ENCODE assay signal across 1 cellular context in the genomic region with DNA sequence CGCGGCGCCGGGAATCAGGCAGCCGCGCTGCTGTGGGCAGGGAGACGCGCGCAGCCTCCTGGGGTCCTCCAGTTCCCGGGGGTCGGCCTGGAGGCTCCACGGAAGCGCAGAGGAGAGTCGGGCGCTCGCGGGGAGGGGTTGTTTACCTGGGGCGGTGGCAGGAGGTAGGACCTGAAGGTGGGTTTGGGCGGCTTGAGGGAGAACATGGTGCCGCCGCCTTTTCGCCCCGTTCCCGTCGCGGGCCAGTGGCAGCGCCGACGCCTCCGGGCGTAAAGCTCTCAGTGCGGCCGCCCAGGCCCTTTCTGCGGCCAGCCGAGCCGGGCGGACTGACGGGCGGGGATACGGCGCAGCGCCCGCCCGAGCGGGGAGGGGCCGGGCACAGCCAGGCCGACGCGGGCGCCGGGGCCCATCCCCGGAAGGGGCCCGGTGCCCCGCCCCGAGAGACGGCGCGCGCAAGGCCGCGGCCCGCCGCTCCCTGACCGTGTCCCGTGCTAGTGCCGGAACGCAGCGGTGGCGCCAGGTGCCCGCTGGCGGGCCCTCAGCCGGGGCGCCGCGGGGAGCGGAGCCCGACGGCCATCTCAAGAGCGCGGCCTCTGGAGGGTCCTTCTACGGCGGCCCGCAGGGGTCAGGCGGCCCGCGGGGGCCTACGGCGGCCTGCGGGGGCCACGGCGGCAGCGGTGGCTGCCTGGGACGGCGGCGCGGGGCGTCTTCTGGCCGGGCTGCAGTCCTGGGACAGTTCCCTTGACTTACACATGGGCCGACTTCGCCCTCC.
TF ChIP-seq lines count a peak whose summit lies in the region.

A gene with protein sequence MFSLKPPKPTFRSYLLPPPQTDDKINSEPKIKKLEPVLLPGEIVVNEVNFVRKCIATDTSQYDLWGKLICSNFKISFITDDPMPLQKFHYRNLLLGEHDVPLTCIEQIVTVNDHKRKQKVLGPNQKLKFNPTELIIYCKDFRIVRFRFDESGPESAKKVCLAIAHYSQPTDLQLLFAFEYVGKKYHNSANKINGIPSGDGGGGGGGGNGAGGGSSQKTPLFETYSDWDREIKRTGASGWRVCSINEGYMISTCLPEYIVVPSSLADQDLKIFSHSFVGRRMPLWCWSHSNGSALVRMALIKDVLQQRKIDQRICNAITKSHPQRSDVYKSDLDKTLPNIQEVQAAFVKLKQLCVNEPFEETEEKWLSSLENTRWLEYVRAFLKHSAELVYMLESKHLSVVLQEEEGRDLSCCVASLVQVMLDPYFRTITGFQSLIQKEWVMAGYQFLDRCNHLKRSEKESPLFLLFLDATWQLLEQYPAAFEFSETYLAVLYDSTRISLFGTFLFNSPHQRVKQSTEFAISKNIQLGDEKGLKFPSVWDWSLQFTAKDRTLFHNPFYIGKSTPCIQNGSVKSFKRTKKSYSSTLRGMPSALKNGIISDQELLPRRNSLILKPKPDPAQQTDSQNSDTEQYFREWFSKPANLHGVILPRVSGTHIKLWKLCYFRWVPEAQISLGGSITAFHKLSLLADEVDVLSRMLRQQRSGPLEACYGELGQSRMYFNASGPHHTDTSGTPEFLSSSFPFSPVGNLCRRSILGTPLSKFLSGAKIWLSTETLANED (minus strand): TSS at position 328 of the 772 bp plus-strand sequence. CDS start 122 bp downstream, at position 206.

TF ChIP-seq in HepG2, 621 proteins besides CTCF, POLR2A, EP300 and RAD21 (continued from another document and continues in another):
- TF ChIP-seq, protein P1, sequence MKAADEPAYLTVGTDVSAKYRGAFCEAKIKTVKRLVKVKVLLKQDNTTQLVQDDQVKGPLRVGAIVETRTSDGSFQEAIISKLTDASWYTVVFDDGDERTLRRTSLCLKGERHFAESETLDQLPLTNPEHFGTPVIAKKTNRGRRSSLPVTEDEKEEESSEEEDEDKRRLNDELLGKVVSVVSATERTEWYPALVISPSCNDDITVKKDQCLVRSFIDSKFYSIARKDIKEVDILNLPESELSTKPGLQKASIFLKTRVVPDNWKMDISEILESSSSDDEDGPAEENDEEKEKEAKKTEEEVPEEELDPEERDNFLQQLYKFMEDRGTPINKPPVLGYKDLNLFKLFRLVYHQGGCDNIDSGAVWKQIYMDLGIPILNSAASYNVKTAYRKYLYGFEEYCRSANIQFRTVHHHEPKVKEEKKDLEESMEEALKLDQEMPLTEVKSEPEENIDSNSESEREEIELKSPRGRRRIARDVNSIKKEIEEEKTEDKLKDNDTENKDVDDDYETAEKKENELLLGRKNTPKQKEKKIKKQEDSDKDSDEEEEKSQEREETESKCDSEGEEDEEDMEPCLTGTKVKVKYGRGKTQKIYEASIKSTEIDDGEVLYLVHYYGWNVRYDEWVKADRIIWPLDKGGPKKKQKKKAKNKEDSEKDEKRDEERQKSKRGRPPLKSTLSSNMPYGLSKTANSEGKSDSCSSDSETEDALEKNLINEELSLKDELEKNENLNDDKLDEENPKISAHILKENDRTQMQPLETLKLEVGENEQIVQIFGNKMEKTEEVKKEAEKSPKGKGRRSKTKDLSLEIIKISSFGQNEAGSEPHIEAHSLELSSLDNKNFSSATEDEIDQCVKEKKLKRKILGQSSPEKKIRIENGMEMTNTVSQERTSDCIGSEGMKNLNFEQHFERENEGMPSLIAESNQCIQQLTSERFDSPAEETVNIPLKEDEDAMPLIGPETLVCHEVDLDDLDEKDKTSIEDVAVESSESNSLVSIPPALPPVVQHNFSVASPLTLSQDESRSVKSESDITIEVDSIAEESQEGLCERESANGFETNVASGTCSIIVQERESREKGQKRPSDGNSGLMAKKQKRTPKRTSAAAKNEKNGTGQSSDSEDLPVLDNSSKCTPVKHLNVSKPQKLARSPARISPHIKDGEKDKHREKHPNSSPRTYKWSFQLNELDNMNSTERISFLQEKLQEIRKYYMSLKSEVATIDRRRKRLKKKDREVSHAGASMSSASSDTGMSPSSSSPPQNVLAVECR (CRISPR knock-in tag; IDR thresholded peaks at IDR 0.05; ENCODE audit: borderline replicate concordance) = peak; percentile 83
- TF ChIP-seq ZKSCAN5 (CRISPR knock-in tag; IDR thresholded peaks at IDR 0.05) (no peak), MXD3 (CRISPR knock-in tag; IDR thresholded peaks at IDR 0.05) (no peak; the same call in 1 of the 2 replicates), ZNF180 (CRISPR knock-in tag; IDR thresholded peaks at IDR 0.05; ENCODE audit: borderline replicate concordance, low read depth) (no peak), ZZZ3 (CRISPR knock-in tag; IDR thresholded peaks at IDR 0.05; ENCODE audit: borderline replicate concordance) (no peak), SP5 (CRISPR knock-in tag; IDR thresholded peaks at IDR 0.05; ENCODE audit: borderline replicate concordance, low read depth) (peak; percentile 20; the same call in 1 of the 2 replicates), SNAPC2 (CRISPR knock-in tag; IDR thresholded peaks at IDR 0.05) (no peak), BORCS8-MEF2B (CRISPR knock-in tag; IDR thresholded peaks at IDR 0.05) (peak; percentile 6; the same call in 1 of the 2 replicates), ZNF776 (CRISPR knock-in tag; IDR thresholded peaks at IDR 0.05) (peak; percentile 26; the same call in 1 of the 2 replicates), JARID2 (CRISPR knock-in tag; IDR thresholded peaks at IDR 0.05; ENCODE audit: insufficient replicate concordance) (no peak), CEBPG (CRISPR knock-in tag; IDR thresholded peaks at IDR 0.05) (no peak), NFE2L1 (CRISPR knock-in tag; IDR thresholded peaks at IDR 0.05; ENCODE audit: borderline replicate concordance) (no peak), ZNF326 (CRISPR knock-in tag; IDR thresholded peaks at IDR 0.05; ENCODE audit: borderline replicate concordance) (no peak), TFDP2 (CRISPR knock-in tag; IDR thresholded peaks at IDR 0.05) (peak; percentile 72), ZNF318 (CRISPR knock-in tag; IDR thresholded peaks at IDR 0.05) (no peak), ZSCAN31 (CRISPR knock-in tag; IDR thresholded peaks at IDR 0.05; ENCODE audit: low read depth) (peak; percentile 78), SP1 (IDR thresholded peaks at IDR 0.05) (no peak), SP1 (CRISPR knock-in tag; IDR thresholded peaks at IDR 0.05) (no peak), ZFP36L2 (CRISPR knock-in tag; IDR thresholded peaks at IDR 0.05) (no peak), MIXL1 (CRISPR knock-in tag; IDR thresholded peaks at IDR 0.05) (no peak), ZNF34 (CRISPR knock-in tag; IDR thresholded peaks at IDR 0.05; ENCODE audit: borderline replicate concordance) (peak; percentile 34; the same call in 1 of the 2 replicates), ELF3 (CRISPR knock-in tag; IDR thresholded peaks at IDR 0.05) (no peak), HOXA5 (CRISPR knock-in tag; IDR thresholded peaks at IDR 0.05) (peak; percentile 67; the same call in 1 of the 2 replicates), CHD4 (IDR thresholded peaks at IDR 0.05; ENCODE audit: borderline replicate concordance, low read length) (no peak), RFXAP (CRISPR knock-in tag; IDR thresholded peaks at IDR 0.05; ENCODE audit: borderline replicate concordance) (peak; percentile 36; the same call in 1 of the 2 replicates)
- TF ChIP-seq, protein P2, sequence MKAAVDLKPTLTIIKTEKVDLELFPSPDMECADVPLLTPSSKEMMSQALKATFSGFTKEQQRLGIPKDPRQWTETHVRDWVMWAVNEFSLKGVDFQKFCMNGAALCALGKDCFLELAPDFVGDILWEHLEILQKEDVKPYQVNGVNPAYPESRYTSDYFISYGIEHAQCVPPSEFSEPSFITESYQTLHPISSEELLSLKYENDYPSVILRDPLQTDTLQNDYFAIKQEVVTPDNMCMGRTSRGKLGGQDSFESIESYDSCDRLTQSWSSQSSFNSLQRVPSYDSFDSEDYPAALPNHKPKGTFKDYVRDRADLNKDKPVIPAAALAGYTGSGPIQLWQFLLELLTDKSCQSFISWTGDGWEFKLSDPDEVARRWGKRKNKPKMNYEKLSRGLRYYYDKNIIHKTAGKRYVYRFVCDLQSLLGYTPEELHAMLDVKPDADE (CRISPR knock-in tag; IDR thresholded peaks at IDR 0.05) = peak; percentile 74; the same call in 1 of the 2 replicates
- TF ChIP-seq, protein P3, sequence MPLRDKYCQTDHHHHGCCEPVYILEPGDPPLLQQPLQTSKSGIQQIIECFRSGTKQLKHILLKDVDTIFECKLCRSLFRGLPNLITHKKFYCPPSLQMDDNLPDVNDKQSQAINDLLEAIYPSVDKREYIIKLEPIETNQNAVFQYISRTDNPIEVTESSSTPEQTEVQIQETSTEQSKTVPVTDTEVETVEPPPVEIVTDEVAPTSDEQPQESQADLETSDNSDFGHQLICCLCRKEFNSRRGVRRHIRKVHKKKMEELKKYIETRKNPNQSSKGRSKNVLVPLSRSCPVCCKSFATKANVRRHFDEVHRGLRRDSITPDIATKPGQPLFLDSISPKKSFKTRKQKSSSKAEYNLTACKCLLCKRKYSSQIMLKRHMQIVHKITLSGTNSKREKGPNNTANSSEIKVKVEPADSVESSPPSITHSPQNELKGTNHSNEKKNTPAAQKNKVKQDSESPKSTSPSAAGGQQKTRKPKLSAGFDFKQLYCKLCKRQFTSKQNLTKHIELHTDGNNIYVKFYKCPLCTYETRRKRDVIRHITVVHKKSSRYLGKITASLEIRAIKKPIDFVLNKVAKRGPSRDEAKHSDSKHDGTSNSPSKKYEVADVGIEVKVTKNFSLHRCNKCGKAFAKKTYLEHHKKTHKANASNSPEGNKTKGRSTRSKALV (CRISPR knock-in tag; IDR thresholded peaks at IDR 0.05) = 0 out of 2 replicates have a peak, but pooled peaks have one; percentile 31
- TF ChIP-seq, protein P4, sequence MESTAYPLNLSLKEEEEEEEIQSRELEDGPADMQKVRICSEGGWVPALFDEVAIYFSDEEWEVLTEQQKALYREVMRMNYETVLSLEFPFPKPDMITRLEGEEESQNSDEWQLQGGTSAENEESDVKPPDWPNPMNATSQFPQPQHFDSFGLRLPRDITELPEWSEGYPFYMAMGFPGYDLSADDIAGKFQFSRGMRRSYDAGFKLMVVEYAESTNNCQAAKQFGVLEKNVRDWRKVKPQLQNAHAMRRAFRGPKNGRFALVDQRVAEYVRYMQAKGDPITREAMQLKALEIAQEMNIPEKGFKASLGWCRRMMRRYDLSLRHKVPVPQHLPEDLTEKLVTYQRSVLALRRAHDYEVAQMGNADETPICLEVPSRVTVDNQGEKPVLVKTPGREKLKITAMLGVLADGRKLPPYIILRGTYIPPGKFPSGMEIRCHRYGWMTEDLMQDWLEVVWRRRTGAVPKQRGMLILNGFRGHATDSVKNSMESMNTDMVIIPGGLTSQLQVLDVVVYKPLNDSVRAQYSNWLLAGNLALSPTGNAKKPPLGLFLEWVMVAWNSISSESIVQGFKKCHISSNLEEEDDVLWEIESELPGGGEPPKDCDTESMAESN (CRISPR knock-in tag; conservative IDR thresholded peaks at IDR 0.05) = 0 out of 2 replicates have a peak, but pooled peaks have one; percentile 49
